In genomic region chr7:121547341-121548092, GRCh38 we compare ENCODE assay signal across 9 cellular contexts.
DNase-seq lines count a peak whose midpoint lies in the region; ATAC-seq and TF ChIP-seq lines count a peak whose summit lies in the region.
"Had no signal": no experiment of that assay in that cellular context is flagged by ENCODE, and none has a peak within 500 bp of the region (broad histone marks: within the 10 kb centered on the region; RNA-seq: fewer than 3 reads in every experiment).

No MANE protein-coding gene starts in this region.

- no peaks in the 10 kb centered on the region for H3K79me2 ChIP-seq in OCI-LY3 (ENCODE audit: low read length)

- no peak overlapping the region for H3K4me3 ChIP-seq in Jurkat, Clone E6-1 (ENCODE audit: low read length)
- peak overlapping the region; percentile 1; the same call in 1 of the 2 replicates for H3K4me3 ChIP-seq in OCI-LY3 (ENCODE audit: low read length)
- H3K4me3 ChIP-seq: BLaER1 had no signal

- H3K4me2 ChIP-seq in OCI-LY3 (ENCODE audit: low read length) = peak overlapping the region; percentile 36
- H3K4me2 ChIP-seq: BLaER1 had no signal

- H4K20me1 ChIP-seq in OCI-LY3 (ENCODE audit: insufficient read depth, low read length) = no peaks in the 10 kb centered on the region
- H4K20me1 ChIP-seq: BLaER1 had no signal

- peak overlapping the region; percentile 51; the same call in 1 of the 2 replicates for H2AFZ ChIP-seq in OCI-LY3 (ENCODE audit: low read depth, low read length)

- peak; percentile 46 for DNase-seq in NCI-H510A treated with DMSO at 0.1 percent for 48 hours (lab: John Stamatoyannopoulos, UW)
- DNase-seq in NCI-H510A (lab: John Stamatoyannopoulos, UW) = no peak
- peak; percentile 50 for DNase-seq in Jurkat, Clone E6-1 (ENCODE audit: low read depth, low spot score)
- peak; percentile 80 for DNase-seq in dermis blood vessel endothelial cell
- DNase-seq in medulla oblongata (ENCODE audit: extremely low spot score) = peak; percentile 74
- DNase-seq in UCSD-AML1 (lab: John Stamatoyannopoulos, UW; ENCODE audit: unreplicated experiment) = no peak

- H3K27me3 ChIP-seq in OCI-LY3 (ENCODE audit: low read depth, low read length) = no peaks in the 10 kb centered on the region
- H3K27me3 ChIP-seq: BLaER1 had no signal

- peaks cover 2% of the 10 kb centered on the region; the same call in 1 of the 2 replicates for H3K4me1 ChIP-seq in OCI-LY3 (ENCODE audit: low read length)
- H3K4me1 ChIP-seq: BLaER1 had no signal

- H3K36me3 ChIP-seq in OCI-LY3 (replicated peaks; ENCODE audit: low read depth, low read length) = no peaks in the 10 kb centered on the region
- H3K36me3 ChIP-seq: BLaER1 had no signal

- no peak overlapping the region for H3K9ac ChIP-seq in OCI-LY3 (ENCODE audit: low read length)
- H3K9ac ChIP-seq: BLaER1 had no signal

- H3K27ac ChIP-seq in OCI-LY3 (ENCODE audit: low read length) = no peak overlapping the region
- H3K27ac ChIP-seq: BLaER1 had no signal

- peak; percentile 70 for ATAC-seq in GM21717 (IDR thresholded peaks at IDR 0.05; ENCODE audit: unreplicated experiment)

- TF ChIP-seq CTCF in OCI-LY3 (IDR thresholded peaks at IDR 0.05; ENCODE audit: low read depth, low read length) = peak; percentile 82

- H3K9me3 ChIP-seq in OCI-LY3 (ENCODE audit: insufficient read depth, low read length) = no peaks in the 10 kb centered on the region

Comparison
In these comparisons a context has a peak if more than half of its experiments do, and no peak if none do; other contexts are left out.
1. DNase-seq: peak in NCI-H510A treated with DMSO at 0.1 percent for 48 hours (single experiment), Jurkat, Clone E6-1 (single experiment), dermis blood vessel endothelial cell (single experiment) and medulla oblongata (single experiment); none in NCI-H510A (single experiment) and UCSD-AML1 (single experiment).